1 cellular context compared by ENCODE assay signal in genomic region chr11:19832166-19832750, GRCh38.
TF ChIP-seq lines count a peak whose summit lies in the region.

No MANE protein-coding gene starts in this region.

TF ChIP-seq in GM23338, 12 proteins besides CTCF, POLR2A, EP300 and RAD21 (continued from another document):
- TF ChIP-seq REST (IDR thresholded peaks at IDR 0.05; ENCODE audit: unreplicated experiment) (no peak), ZNF114 (CRISPR knock-in tag; IDR thresholded peaks at IDR 0.05) (no peak)
